ENCODE assay signal across 27 cellular contexts in the genomic region with DNA sequence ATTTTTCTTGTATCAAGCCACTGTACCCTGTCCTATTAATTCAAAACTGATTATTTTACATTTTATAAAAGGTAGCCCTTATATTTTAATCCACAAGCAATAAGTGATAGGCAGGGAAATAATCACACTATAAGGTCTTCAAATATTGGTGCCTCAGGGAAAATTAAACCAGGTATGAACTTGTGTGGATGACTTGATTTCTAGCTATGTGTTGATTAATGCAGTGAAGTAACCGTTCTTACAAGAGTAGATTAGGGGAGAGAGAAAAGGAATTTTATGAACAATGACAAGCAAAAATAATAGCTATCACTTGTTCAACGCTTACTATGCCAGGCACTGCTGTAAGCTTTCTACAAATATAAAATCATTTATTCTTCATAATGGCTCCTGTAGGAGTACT.
"Had no signal": no experiment of that assay in that cellular context is flagged by ENCODE, and none has a peak within 500 bp of the region (broad histone marks: within the 10 kb centered on the region; RNA-seq: fewer than 3 reads in every experiment).

No MANE protein-coding gene starts in this region.

- H3K9me3 ChIP-seq: stomach, suprapubic skin, testis, thoracic aorta, thyroid gland, tibial artery, tibial nerve, transverse colon, upper lobe of left lung, upper lobe of right lung, uterus, vagina had no signal

- H3K36me3 ChIP-seq: stomach, suprapubic skin, thoracic aorta, thyroid gland, tibial artery, tibial nerve, transverse colon, upper lobe of left lung, upper lobe of right lung, uterus, vagina had no signal

- H3K4me3 ChIP-seq: stomach, suprapubic skin, testis, thyroid gland, tibial artery, tibial nerve, transverse colon, upper lobe of left lung, upper lobe of right lung, uterus, vagina had no signal

- ATAC-seq: stimulated activated effector memory CD8-positive, alpha-beta T cell treated with anti-CD3 and anti-CD28 coated beads, Interleukin-12 subunit alpha, Interleukin-12 subunit beta, amount 100 ng/mL, for 72 hours; stimulated activated memory B cell treated with anti-CD40 and anti-IgM and Interleukin-4, amounts not matched to agents 10 μg/mL and 1 μg/mL and 100 μg/mL, for 72 hours; stimulated activated naive B cell treated with anti-CD40 and anti-IgM and Interleukin-4, amounts not matched to agents 10 μg/mL and 1 μg/mL and 100 μg/mL, for 72 hours; stimulated activated naive CD8-positive, alpha-beta T cell treated with anti-CD3 and anti-CD28 coated beads, Interleukin-15, amount 100 ng/mL, for 72 hours; stimulated activated naive CD8-positive, alpha-beta T cell treated with anti-CD3 and anti-CD28 coated beads, Interleukin-15, Interleukin-2, amounts not matched to agents 100 U/mL and 50 U/mL, for 24 hours; upper lobe of right lung had no signal

- FAIRE-seq: urothelium cell line had no signal

- H3K4me1 ChIP-seq: stomach, suprapubic skin, testis, thyroid gland, transverse colon, uterus, vagina had no signal

- H3K27me3 ChIP-seq: stomach, suprapubic skin, testis, thyroid gland, tibial artery, tibial nerve, transverse colon, upper lobe of left lung, upper lobe of right lung, uterus, vagina had no signal

- H3K27ac ChIP-seq: stomach, suprapubic skin, testis, thyroid gland, transverse colon, upper lobe of left lung, upper lobe of right lung, uterus, vagina had no signal

- DNase-seq: stimulated activated CD4-positive, alpha-beta T cell treated with anti-CD3 and anti-CD28 coated beads, Interleukin-2, amount 100 ng/mL, for 48 hours; stimulated activated CD4-positive, alpha-beta T cell treated with anti-CD3 and anti-CD28 coated beads, Interleukin-4, amount 100 ng/mL, for 1 hour; stimulated activated CD4-positive, alpha-beta T cell treated with anti-CD3 and anti-CD28 coated beads, Interleukin-4, amount 100 ng/mL, for 24 hours; stimulated activated CD4-positive, alpha-beta T cell treated with anti-CD3 and anti-CD28 coated beads, Interleukin-4, amount 100 ng/mL, for 4 hours; stimulated activated CD8-positive, alpha-beta memory T cell treated with anti-CD3 and anti-CD28 coated beads, Interleukin-4, amount 100 ng/mL, for 48 hours; stimulated activated naive B cell treated with anti-CD40 and anti-IgM and Interleukin-4, amounts not matched to agents 10 μg/mL and 1 μg/mL and 100 μg/mL, for 72 hours; stimulated activated naive CD4-positive, alpha-beta T cell; stimulated activated naive CD4-positive, alpha-beta T cell treated with Interleukin-2 at 50 U/mL for 16 hours; stimulated activated naive CD8-positive, alpha-beta T cell treated with anti-CD3 and anti-CD28 coated beads, Interleukin-15, amount 100 ng/mL, for 72 hours; stimulated activated naive CD8-positive, alpha-beta T cell treated with anti-CD3 and anti-CD28 coated beads, Interleukin-15, Interleukin-2, amounts not matched to agents 100 U/mL and 50 U/mL, for 24 hours; stomach; substantia nigra; testis; thyroid gland; tibial artery; transverse colon; trophoblast cell; upper lobe of left lung; upper lobe of right lung; uterus had no signal
